Comparison of ENCODE assay signal across 11 cellular contexts in the genomic region with DNA sequence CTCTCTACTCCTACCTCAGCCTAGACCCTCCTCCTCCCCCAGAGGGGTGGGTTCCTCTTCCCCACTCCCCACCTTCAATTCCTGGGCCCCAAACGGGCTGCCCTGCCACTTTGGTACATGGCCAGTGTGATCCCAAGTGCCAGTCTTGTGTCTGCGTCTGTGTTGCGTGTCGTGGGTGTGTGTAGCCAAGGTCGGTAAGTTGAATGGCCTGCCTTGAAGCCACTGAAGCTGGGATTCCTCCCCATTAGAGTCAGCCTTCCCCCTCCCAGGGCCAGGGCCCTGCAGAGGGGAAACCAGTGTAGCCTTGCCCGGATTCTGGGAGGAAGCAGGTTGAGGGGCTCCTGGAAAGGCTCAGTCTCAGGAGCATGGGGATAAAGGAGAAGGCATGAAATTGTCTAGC. TPM values are rescaled to one million over a fixed set of nuclear protein-coding genes. Genes with fewer than 3 reads are reported as not detected.
DNase-seq lines count a peak whose midpoint lies in the region; ATAC-seq and TF ChIP-seq lines count a peak whose summit lies in the region.
"Had no signal": no experiment of that assay in that cellular context is flagged by ENCODE, and none has a peak within 500 bp of the region (broad histone marks: within the 10 kb centered on the region; RNA-seq: fewer than 3 reads in every experiment).

No MANE protein-coding gene starts in this region.

- POLR2A ChIA-PET in MCF 10A (lab: Yijun Ruan, JAX), result interaction anchor here (0.9 kb wide), 1 partner anchor 73 kb away, joined by 3 read pairs; no protein-coding TSS in a partner anchor
- POLR2A ChIA-PET in activated CD4-positive, alpha-beta memory T cell treated with anti-CD3 and anti-CD28 coated beads for 36 hours (lab: Charles Lee), result interaction anchor here (0.7 to 1.7 kb wide), 2 partner anchors 83 to 171 kb away, joined by 3 to 7 read pairs; no protein-coding TSS in a partner anchor

- dilution Hi-C loops in mammary epithelial cell (cut with HindIII; ENCODE audit: low sequenced_read_pairs), result no loop called here

- ATAC-seq in left lobe of liver, result peak; percentile 7
- no peak for ATAC-seq in stimulated activated naive B cell treated with anti-CD40 and anti-IgM and Interleukin-4, amounts not matched to agents 10 μg/mL and 1 μg/mL and 100 μg/mL, for 72 hours (replicated peaks)

- no peak overlapping the region for H3K4me3 ChIP-seq in mammary epithelial cell (replicated peaks in 1 of 3; ENCODE audit: insufficient read depth in 1 of 3, low read depth in 2 of 3, low read length in 3 of 3)
- H3K4me3 ChIP-seq: ascending aorta, thoracic aorta had no signal

- no peaks in the 10 kb centered on the region for H3K9me3 Mint-ChIP-seq in MCF 10A (ENCODE audit: unreplicated experiment)
- H3K9me3 Mint-ChIP-seq in activated CD4-positive, alpha-beta memory T cell treated with anti-CD3 and anti-CD28 coated beads for 36 hours, result no peaks in the 10 kb centered on the region
- H3K9me3 Mint-ChIP-seq in stimulated activated naive B cell treated with anti-CD40 and anti-IgM and Interleukin-4, amounts not matched to agents 10 μg/mL and 1 μg/mL and 100 μg/mL, for 72 hours, result no peaks in the 10 kb centered on the region
- no peaks in the 10 kb centered on the region for H3K9me3 Mint-ChIP-seq in progenitor cell of endocrine pancreas (ENCODE audit: low read depth)

- H3K9ac ChIP-seq in mammary epithelial cell (ENCODE audit: insufficient read depth, low read length), result no peak overlapping the region
- H3K9ac ChIP-seq: parathyroid adenoma had no signal

- no peaks in the 10 kb centered on the region for H3K4me1 Mint-ChIP-seq in MCF 10A (ENCODE audit: insufficient read depth, unreplicated experiment)
- H3K4me1 Mint-ChIP-seq in activated CD4-positive, alpha-beta memory T cell treated with anti-CD3 and anti-CD28 coated beads for 36 hours (ENCODE audit: low read depth), result peaks cover 52% of the 10 kb centered on the region
- H3K4me1 Mint-ChIP-seq in stimulated activated naive B cell treated with anti-CD40 and anti-IgM and Interleukin-4, amounts not matched to agents 10 μg/mL and 1 μg/mL and 100 μg/mL, for 72 hours, result peaks cover 44 to 60% of the 10 kb centered on the region in 2 donors
- H3K4me1 Mint-ChIP-seq in progenitor cell of endocrine pancreas (ENCODE audit: low read depth), result peaks cover 4% of the 10 kb centered on the region

- no peaks in the 10 kb centered on the region for H3K27me3 ChIP-seq in mammary epithelial cell (ENCODE audit: insufficient read depth, low read length)
- H3K27me3 ChIP-seq: ascending aorta had no signal

- H3K36me3 ChIP-seq in mammary epithelial cell (ENCODE audit: insufficient read depth, low read length), result no peaks in the 10 kb centered on the region
- H3K36me3 ChIP-seq: thoracic aorta had no signal

- H3K27ac Mint-ChIP-seq in MCF 10A (ENCODE audit: low read depth, unreplicated experiment) (peak overlapping the region; percentile 57), progenitor cell of endocrine pancreas (no peak overlapping the region)
- H3K27ac Mint-ChIP-seq in activated CD4-positive, alpha-beta memory T cell treated with anti-CD3 and anti-CD28 coated beads for 36 hours, result peak overlapping the region; percentile 44
- H3K27ac Mint-ChIP-seq in stimulated activated naive B cell treated with anti-CD40 and anti-IgM and Interleukin-4, amounts not matched to agents 10 μg/mL and 1 μg/mL and 100 μg/mL, for 72 hours, result peak overlapping the region; percentile 87

- no peak for TF ChIP-seq CTCF in MCF 10A (IDR thresholded peaks at IDR 0.05; ENCODE audit: unreplicated experiment)
- no peak for TF ChIP-seq CTCF in mammary epithelial cell (conservative IDR thresholded peaks at IDR 0.05 in 1 of 2, IDR thresholded peaks at IDR 0.05 in 1 of 2; ENCODE audit: extremely low read depth in 1 of 2, insufficient read depth in 1 of 2, low read depth in 1 of 2, low read length in 2 of 2)
- TF ChIP-seq CTCF in progenitor cell of endocrine pancreas (IDR thresholded peaks at IDR 0.05; ENCODE audit: unreplicated experiment), result no peak

- in situ Hi-C loops in mammary epithelial cell (cut with MboI; ENCODE audit: low sequenced_read_pairs in 2 of 2), result loop anchor here (5.0 kb wide), 1 partner anchor 81 kb away; no protein-coding TSS in a partner anchor

- H3K36me3 Mint-ChIP-seq in MCF 10A (ENCODE audit: insufficient read depth, unreplicated experiment) (no peaks in the 10 kb centered on the region), progenitor cell of endocrine pancreas (ENCODE audit: insufficient read depth) (no peaks in the 10 kb centered on the region)
- H3K36me3 Mint-ChIP-seq in activated CD4-positive, alpha-beta memory T cell treated with anti-CD3 and anti-CD28 coated beads for 36 hours, result peaks cover 23% of the 10 kb centered on the region
- H3K36me3 Mint-ChIP-seq in stimulated activated naive B cell treated with anti-CD40 and anti-IgM and Interleukin-4, amounts not matched to agents 10 μg/mL and 1 μg/mL and 100 μg/mL, for 72 hours, result peaks cover 47 to 48% of the 10 kb centered on the region in 2 donors

- 53% methylated on average over 6 of the region's 6 CpGs for WGBS in mammary epithelial cell (ENCODE audit: low coverage, missing lambda C conversion rate)

- H3K4me1 ChIP-seq in mammary epithelial cell (ENCODE audit: insufficient read depth, low read length), result peaks cover 12% of the 10 kb centered on the region
- H3K4me1 ChIP-seq: ascending aorta, parathyroid adenoma had no signal

- no peak overlapping the region for H2AFZ ChIP-seq in mammary epithelial cell (ENCODE audit: low read depth, low read length)
- H2AFZ ChIP-seq: parathyroid adenoma had no signal

- H3K4me3 Mint-ChIP-seq in MCF 10A (ENCODE audit: unreplicated experiment) (no peak overlapping the region), progenitor cell of endocrine pancreas (ENCODE audit: low read depth) (no peak overlapping the region)
- no peak overlapping the region for H3K4me3 Mint-ChIP-seq in activated CD4-positive, alpha-beta memory T cell treated with anti-CD3 and anti-CD28 coated beads for 36 hours
- peak overlapping the region in 1 of 2 donors; percentile 22 for H3K4me3 Mint-ChIP-seq in stimulated activated naive B cell treated with anti-CD40 and anti-IgM and Interleukin-4, amounts not matched to agents 10 μg/mL and 1 μg/mL and 100 μg/mL, for 72 hours

- H3K27me3 Mint-ChIP-seq in MCF 10A (ENCODE audit: insufficient read depth, unreplicated experiment), result peaks cover 16% of the 10 kb centered on the region
- H3K27me3 Mint-ChIP-seq in activated CD4-positive, alpha-beta memory T cell treated with anti-CD3 and anti-CD28 coated beads for 36 hours, result no peaks in the 10 kb centered on the region
- no peaks in the 10 kb centered on the region for H3K27me3 Mint-ChIP-seq in stimulated activated naive B cell treated with anti-CD40 and anti-IgM and Interleukin-4, amounts not matched to agents 10 μg/mL and 1 μg/mL and 100 μg/mL, for 72 hours
- peaks cover 2% of the 10 kb centered on the region for H3K27me3 Mint-ChIP-seq in progenitor cell of endocrine pancreas

- DNase-seq in MCF 10A (ENCODE audit: unreplicated experiment) (no peak), mammary epithelial cell (no peak), left lobe of liver (ENCODE audit: low spot score) (no peak), progenitor cell of endocrine pancreas (ENCODE audit: low spot score, unreplicated experiment) (no peak), NCI-H2196 (lab: John Stamatoyannopoulos, UW; ENCODE audit: unreplicated experiment) (no peak), activated gamma-delta T cell (lab: John Stamatoyannopoulos, UW) (no peak)
- DNase-seq in activated CD4-positive, alpha-beta memory T cell treated with anti-CD3 and anti-CD28 coated beads for 36 hours, result no peak
- no peak for DNase-seq in stimulated activated naive B cell treated with anti-CD40 and anti-IgM and Interleukin-4, amounts not matched to agents 10 μg/mL and 1 μg/mL and 100 μg/mL, for 72 hours

- no peaks in the 10 kb centered on the region for H4K20me1 ChIP-seq in mammary epithelial cell (ENCODE audit: insufficient read depth, low read length)

- no peak overlapping the region for H3K27ac ChIP-seq in mammary epithelial cell (ENCODE audit: insufficient read depth, low read depth, low read length)
- H3K27ac ChIP-seq: ascending aorta, parathyroid adenoma, thoracic aorta had no signal

- H3K79me2 ChIP-seq in mammary epithelial cell (ENCODE audit: insufficient read depth, low read length), result no peaks in the 10 kb centered on the region
- H3K79me2 ChIP-seq: parathyroid adenoma had no signal

- BruUV-seq in MCF 10A (replicated peaks; lab: Mats Ljungman, UMichigan) (no TSS peak), mammary epithelial cell (replicated peaks; lab: Mats Ljungman, UMichigan) (no TSS peak)

- CTCF ChIA-PET in MCF 10A (lab: Yijun Ruan, JAX), result interaction anchor here (0.6 to 11.5 kb wide), 24 partner anchors 10 to 1635 kb away, joined by 3 to 316 read pairs (median 4); no protein-coding TSS in a partner anchor
- CTCF ChIA-PET in mammary epithelial cell (lab: Charles Lee; ENCODE audit: low non-redundant PET), result no interaction called here
- CTCF ChIA-PET in activated CD4-positive, alpha-beta memory T cell treated with anti-CD3 and anti-CD28 coated beads for 36 hours (lab: Charles Lee), result interaction anchor here (0.7 to 13.7 kb wide), 7 partner anchors 10 to 86 kb away, joined by 3 to 369 read pairs (median 4); no protein-coding TSS in a partner anchor

- no peaks in the 10 kb centered on the region for H3K9me3 ChIP-seq in mammary epithelial cell (replicated peaks; ENCODE audit: insufficient read depth, low read length)
- H3K9me3 ChIP-seq: ascending aorta, thoracic aorta had no signal

- intact Hi-C loops in MCF 10A (cut with micrococcal nuclease) (loop anchor here (5.0 kb wide), 1 partner anchor 301 kb away; no protein-coding TSS in a partner anchor), mammary epithelial cell (cut with micrococcal nuclease) (loop anchor here (2.0 to 10.0 kb wide), 4 partner anchors 301 to 1171 kb away; no protein-coding TSS in a partner anchor)
- intact Hi-C loops in activated CD4-positive, alpha-beta memory T cell treated with anti-CD3 and anti-CD28 coated beads for 36 hours (cut with micrococcal nuclease), result no loop called here

- H3K4me2 ChIP-seq in mammary epithelial cell (ENCODE audit: insufficient read depth, low read depth, low read length), result no peak overlapping the region

RNA-seq across cellular contexts. Expression of a gene that starts 21.6 kb away (rescaled TPM):
- total RNA-seq in MCF 10A (2022), result 36.5 and 39.3 TPM in 2 replicates
- 10 to 100 TPM; 57.3 to 64.7 TPM for total RNA-seq in mammary epithelial cell
- 15.2 TPM for polyA plus RNA-seq in mammary epithelial cell
- polyA minus RNA-seq in mammary epithelial cell, result 73.6 TPM
- total RNA-seq in activated CD4-positive, alpha-beta memory T cell treated with anti-CD3 and anti-CD28 coated beads for 36 hours, result 10 to 100 TPM; 25.0 to 25.4 TPM
- total RNA-seq in left lobe of liver, result 31.1 TPM
- total RNA-seq in progenitor cell of endocrine pancreas, result 41.0 and 41.9 TPM in 2 replicates

RNA-seq across cellular contexts. Expression of a gene that starts 41.5 kb away (rescaled TPM):
- 0.22 TPM in 1 of 2 replicates, not detected in the other for total RNA-seq in MCF 10A (2022)
- total RNA-seq in mammary epithelial cell, result under 1 TPM; under 0.01 to 0.09 TPM
- polyA plus RNA-seq in mammary epithelial cell, result 0.08 TPM
- polyA minus RNA-seq in mammary epithelial cell, result not detected
- 100 to 1,000 TPM; 201 to 211 TPM for total RNA-seq in activated CD4-positive, alpha-beta memory T cell treated with anti-CD3 and anti-CD28 coated beads for 36 hours
- total RNA-seq in left lobe of liver, result 16.8 TPM
- total RNA-seq in progenitor cell of endocrine pancreas, result not detected in 2 replicates

Comparison
In these comparisons a context has a peak if more than half of its experiments do, and no peak if none do; other contexts are left out.
1. RNA of a gene that starts 41.5 kb away (total RNA-seq): 201 to 211 TPM in activated CD4-positive, alpha-beta memory T cell treated with anti-CD3 and anti-CD28 coated beads for 36 hours and 16.8 TPM in left lobe of liver (single experiment); under 0.01 to 0.09 TPM in mammary epithelial cell, not detected in progenitor cell of endocrine pancreas and 0.22 TPM in MCF 10A; every median in the first group is over 10 times any median in the second.